38 cellular contexts compared by ENCODE assay signal in the genomic region with DNA sequence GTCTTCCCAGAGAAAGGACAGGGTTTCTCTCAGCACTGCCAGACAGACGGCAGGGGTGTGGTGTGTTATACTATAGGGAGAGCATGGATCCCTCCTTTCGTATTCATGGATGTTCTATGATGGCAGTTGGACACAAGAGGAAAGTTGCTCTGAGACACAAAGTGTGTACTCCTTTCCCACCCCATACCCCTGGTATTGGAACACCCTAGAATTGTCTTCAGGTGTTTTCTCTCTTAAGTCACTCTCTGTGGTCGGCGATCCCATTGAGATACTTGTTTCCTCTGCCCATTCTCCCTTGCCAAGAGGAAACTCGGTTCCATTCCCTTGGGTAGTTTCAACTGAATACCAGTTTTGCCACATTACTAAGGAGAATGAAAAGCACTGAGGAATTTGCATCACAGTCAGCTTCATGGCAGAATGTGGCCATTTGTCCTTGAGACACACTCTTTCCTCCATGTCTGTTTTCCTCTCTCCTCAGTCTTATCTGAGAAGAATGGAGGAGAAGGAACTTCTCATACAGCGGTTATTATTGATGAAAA. TPM values are rescaled to one million over a fixed set of nuclear protein-coding genes. Genes with fewer than 3 reads are reported as not detected.
"Had no signal": no experiment of that assay in that cellular context is flagged by ENCODE, and none has a peak within 500 bp of the region (broad histone marks: within the 10 kb centered on the region; RNA-seq: fewer than 3 reads in every experiment).

No MANE protein-coding gene starts in this region.

- DNase-seq: activated B cell treated with CpG ODN at 0.5 μM for 24 hours; activated CD4-positive, alpha-beta memory T cell treated with anti-CD3 and anti-CD28 coated beads for 36 hours; activated CD4-positive, alpha-beta T cell treated with anti-CD3 and anti-CD28 coated beads for 4 hours; activated CD4-positive, alpha-beta T cell treated with anti-CD3 and anti-CD28 coated beads, Interleukin-2, amount 10 ng/mL, durations not matched to agents 24 days and 14 days; activated CD4-positive, alpha-beta T cell treated with anti-CD3 and anti-CD28 coated beads, Interleukin-2, amount 50 U/mL, for 1 hour; activated CD4-positive, alpha-beta T cell treated with anti-CD3 and anti-CD28 coated beads, Interleukin-2, amount 50 U/mL, for 4 hours; activated CD4-positive, CD25-positive, alpha-beta regulatory T cell treated with anti-CD3 and anti-CD28 coated beads, Interleukin-2, amount 50 U/mL, for 72 hours; activated CD8-positive, alpha-beta memory T cell treated with anti-CD3 and anti-CD28 coated beads, Interleukin-2, amount 50 U/mL, for 4 hours; activated CD8-positive, alpha-beta T cell treated with anti-CD3 and anti-CD28 coated beads for 36 hours; activated effector memory CD4-positive, alpha-beta T cell treated with anti-CD3 and anti-CD28 coated beads, Interleukin-2, amount 50 U/mL, for 16 hours; activated gamma-delta T cell treated with Interleukin-2 at 50 U/mL for 16 hours; activated naive CD4-positive, alpha-beta T cell; activated naive CD4-positive, alpha-beta T cell treated with anti-CD3 and anti-CD28 coated beads for 36 hours; activated naive CD4-positive, alpha-beta T cell treated with anti-CD3 and anti-CD28 coated beads, Interleukin-2, amount 50 U/mL, for 16 hours; activated naive CD8-positive, alpha-beta T cell treated with anti-CD3 and anti-CD28 coated beads for 36 hours; activated T-cell treated with anti-CD3 and anti-CD28 coated beads for 4 hours; activated T-cell treated with anti-CD3 and anti-CD28 coated beads, Interleukin-2, amount 50 U/mL, for 1 hour; activated T-cell treated with anti-CD3 and anti-CD28 coated beads, Interleukin-2, amount 50 U/mL, for 4 hours; activated T-cell treated with anti-CD3 and anti-CD28 coated beads, Interleukin-2, amount 50 U/mL, for 72 hours; adrenal gland; amniotic stem cell; aorta; body of pancreas; brain microvascular endothelial cell; central memory CD4-positive, alpha-beta T cell; T-cell; T-helper 17 cell; T1000 had no signal

- ATAC-seq: activated CD8-positive, alpha-beta T cell treated with anti-CD3 and anti-CD28 coated beads for 36 hours; activated naive CD4-positive, alpha-beta T cell treated with anti-CD3 and anti-CD28 coated beads, Interleukin-2, amount 50 U/mL, for 72 hours; activated T-cell treated with anti-CD3 and anti-CD28 coated beads, Interleukin-2, amount 50 U/mL, for 4 hours; activated T-cell treated with anti-CD3 and anti-CD28 coated beads, Interleukin-2, amount 50 U/mL, for 72 hours; activated T-helper 17 cell treated with anti-CD3 and anti-CD28 coated beads, Interleukin-2, amount 50 U/mL, for 72 hours; body of pancreas; T-cell; T-helper 17 cell had no signal

- H3K36me3 ChIP-seq: adrenal gland, brain microvascular endothelial cell, breast epithelium had no signal

- H3K9me3 ChIP-seq: adrenal gland had no signal

- FAIRE-seq: astrocyte, TTC549 had no signal

- H3K4me3 ChIP-seq: adrenal gland, body of pancreas, breast epithelium had no signal

- H3K27me3 ChIP-seq: body of pancreas, brain microvascular endothelial cell, breast epithelium had no signal

- H3K27ac ChIP-seq: adrenal gland, body of pancreas, brain microvascular endothelial cell, breast epithelium, VCaP had no signal

- H3K4me1 ChIP-seq: adrenal gland, body of pancreas, breast epithelium had no signal

RNA-seq across cellular contexts. Expression of gene RNF182, which starts 53.4 kb away (rescaled TPM):
- total RNA-seq: activated B cell treated with CpG ODN at 0.5 μM for 24 hours; activated CD4-positive, alpha-beta memory T cell treated with anti-CD3 and anti-CD28 coated beads for 36 hours; activated CD4-positive, alpha-beta T cell treated with anti-CD3 and anti-CD28 coated beads, Interleukin-2, amount 10 ng/mL, durations not matched to agents 24 days and 14 days; activated CD8-positive, alpha-beta memory T cell treated with anti-CD3 and anti-CD28 coated beads for 36 hours; activated CD8-positive, alpha-beta T cell treated with anti-CD3 and anti-CD28 coated beads for 36 hours; activated naive CD4-positive, alpha-beta T cell treated with anti-CD3 and anti-CD28 coated beads for 36 hours; activated naive CD4-positive, alpha-beta T cell treated with anti-CD3 and anti-CD28 coated beads, Interleukin-2, amount 50 U/mL, for 72 hours; activated naive CD8-positive, alpha-beta T cell treated with anti-CD3 and anti-CD28 coated beads for 36 hours; activated T-cell treated with anti-CD3 and anti-CD28 coated beads, Interleukin-2, amount 50 U/mL, for 72 hours; activated T-helper 1 cell treated with anti-CD3 and anti-CD28 coated beads, Interleukin-12 subunit alpha, Interleukin-12 subunit beta, Interleukin-2, Interleukin-4 antibody, amounts not matched to agents 30 ng/mL and 10 ng/mL and 1 ng/mL, durations not matched to agents 14 hours and 24 hours and 36 hours; activated T-helper 17 cell treated with anti-CD3 and anti-CD28 coated beads, Interleukin-2, amount 50 U/mL, for 72 hours; T-helper 1 cell treated with Interleukin-12 subunit alpha and Interleukin-12 subunit beta and Interleukin-4 antibody, amounts not matched to agents 30 ng/mL and 1 ng/mL, for 36 hours; T-helper 2 cell treated with Interferon-gamma antibody and Interleukin-4, amounts not matched to agents 100 ng/mL and 5 ng/mL, for 36 hours had no signal
